Comparison of ENCODE assay signal across 20 cellular contexts in genomic region chr12:85993746-85994145, GRCh38.
"Had no signal": no experiment of that assay in that cellular context is flagged by ENCODE, and none has a peak within 500 bp of the region (broad histone marks: within the 10 kb centered on the region; RNA-seq: fewer than 3 reads in every experiment).

No MANE protein-coding gene starts in this region.

- H3K9me3 ChIP-seq: colonic mucosa had no signal

- H3K27me3 ChIP-seq: colonic mucosa, esophagus muscularis mucosa, foreskin keratinocyte, gastroesophageal sphincter, heart left ventricle, hepatocyte, left lung had no signal

- H3K27ac ChIP-seq: colonic mucosa, esophagus muscularis mucosa, foreskin keratinocyte, gastroesophageal sphincter, heart left ventricle, hepatocyte, left lung had no signal

- H3K4me1 ChIP-seq: colonic mucosa, esophagus muscularis mucosa, foreskin keratinocyte, gastroesophageal sphincter, heart left ventricle, left lung had no signal

- H3K4me3 ChIP-seq: colonic mucosa, esophagus muscularis mucosa, gastroesophageal sphincter, heart left ventricle, hepatocyte, left lung, mucosa of descending colon had no signal

- H3K36me3 ChIP-seq: colonic mucosa, esophagus muscularis mucosa, gastroesophageal sphincter, heart left ventricle, left lung had no signal

- FAIRE-seq: endothelial cell of umbilical vein, frontal cortex had no signal

- DNase-seq: colonic mucosa; cortex of kidney; effector CD8-positive, alpha-beta T cell; effector memory CD8-positive, alpha-beta T cell; foreskin keratinocyte; heart left ventricle; hypothalamus; immature natural killer cell; islet precursor cell; left cardiac atrium; left lung; left ventricle myocardium superior; mesenchymal stem cell; naive B cell had no signal

- ATAC-seq: effector memory CD8-positive, alpha-beta T cell; foreskin keratinocyte; gastroesophageal sphincter; heart left ventricle; left cardiac atrium; left lung; left ventricle myocardium superior; mucosa of descending colon had no signal
